ENCODE assay signal across 22 cellular contexts in the genomic region with DNA sequence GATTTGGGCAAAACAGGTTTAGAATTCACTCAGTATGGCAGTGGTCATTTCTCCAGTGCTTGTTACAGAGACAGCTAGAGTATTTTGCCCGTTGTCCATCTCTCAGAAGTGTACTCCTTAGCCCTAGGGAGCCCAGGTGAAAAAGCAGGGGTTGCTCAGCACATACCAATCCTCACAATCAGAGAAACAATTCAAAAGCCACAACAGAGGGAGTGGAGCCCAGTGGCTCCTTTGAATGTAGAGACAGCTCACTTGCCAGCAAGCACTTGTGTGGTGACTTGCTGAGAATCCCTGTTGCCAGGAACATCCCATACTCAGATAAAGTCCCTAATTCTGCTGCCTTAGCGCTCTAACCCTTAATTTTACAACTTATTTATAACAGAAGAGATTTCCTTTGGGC.
DNase-seq lines count a peak whose midpoint lies in the region; ATAC-seq, FAIRE-seq and TF ChIP-seq lines count a peak whose summit lies in the region.
"Had no signal": no experiment of that assay in that cellular context is flagged by ENCODE, and none has a peak within 500 bp of the region (broad histone marks: within the 10 kb centered on the region; RNA-seq: fewer than 3 reads in every experiment).

No MANE protein-coding gene starts in this region.

- no peaks in the 10 kb centered on the region for H3K27me3 Mint-ChIP-seq in type B pancreatic cell
- H3K27me3 Mint-ChIP-seq: IgD-negative memory B cell had no signal

- H3K4me3 Mint-ChIP-seq in type B pancreatic cell = no peak overlapping the region
- H3K4me3 Mint-ChIP-seq: CD8-positive, alpha-beta T cell; IgD-negative memory B cell had no signal

- peak; percentile 33 for DNase-seq in H7
- DNase-seq in bronchial epithelial cell (ENCODE audit: low read depth) = peak; percentile 4
- peak; percentile 92 for DNase-seq in islet precursor cell
- DNase-seq in type B pancreatic cell (ENCODE audit: extremely low spot score, unreplicated experiment) = no peak
- no peak for DNase-seq in T1000 (lab: John Stamatoyannopoulos, UW)
- DNase-seq in NCI-H2029 (lab: John Stamatoyannopoulos, UW) = no peak
- DNase-seq: Calu3; CD8-positive, alpha-beta T cell; DMS53; Karpas-422; MG63; NCI-H1048; NCI-H1436; NCI-H1930; NCI-H526 had no signal

- ATAC-seq in GM18868 (IDR thresholded peaks at IDR 0.05; ENCODE audit: unreplicated experiment) = no peak
- ATAC-seq: A549; CD8-positive, alpha-beta T cell had no signal

- no peak for FAIRE-seq in bronchial epithelial cell (lab: Jason Lieb, UNC)
- FAIRE-seq: A549, GM12892, GM18507 had no signal

- no peaks in the 10 kb centered on the region for H3K36me3 ChIP-seq in H7 (replicated peaks; ENCODE audit: control insufficient read depth, insufficient read depth, low read length)
- no peaks in the 10 kb centered on the region for H3K36me3 ChIP-seq in bronchial epithelial cell (ENCODE audit: control insufficient read depth, insufficient read depth, low read length)
- H3K36me3 ChIP-seq: HAP-1, MG63, SJSA1 had no signal

- H3K36me3 Mint-ChIP-seq in type B pancreatic cell = no peaks in the 10 kb centered on the region
- H3K36me3 Mint-ChIP-seq: CD8-positive, alpha-beta T cell; IgD-negative memory B cell had no signal

- peaks cover 5% of the 10 kb centered on the region for H3K4me1 Mint-ChIP-seq in type B pancreatic cell (ENCODE audit: unreplicated experiment)
- H3K4me1 Mint-ChIP-seq: IgD-negative memory B cell had no signal

- no peak overlapping the region for H3K4me3 ChIP-seq in H7 (ENCODE audit: insufficient read depth, low read depth, low read length)
- no peak overlapping the region for H3K4me3 ChIP-seq in bronchial epithelial cell (ENCODE audit: low read depth, low read length)
- H3K4me3 ChIP-seq: A549, HAP-1, MG63, SJSA1 had no signal

- H3K27me3 ChIP-seq in H7 (ENCODE audit: control insufficient read depth, insufficient read depth, low read length) (no peaks in the 10 kb centered on the region), bronchial epithelial cell (ENCODE audit: control insufficient read depth, insufficient read depth, low read length) (no peaks in the 10 kb centered on the region)
- H3K27me3 ChIP-seq: MG63, SJSA1 had no signal

- TF ChIP-seq CTCF in bronchial epithelial cell (IDR thresholded peaks at IDR 0.05; ENCODE audit: insufficient read depth, low read length, severe bottlenecking) (no peak), type B pancreatic cell (conservative IDR thresholded peaks at IDR 0.05) (no peak)

- peaks cover 6% of the 10 kb centered on the region for H3K9me3 Mint-ChIP-seq in type B pancreatic cell
- H3K9me3 Mint-ChIP-seq: IgD-negative memory B cell had no signal

- H3K27ac Mint-ChIP-seq in type B pancreatic cell = peak overlapping the region; percentile 65
- H3K27ac Mint-ChIP-seq: CD8-positive, alpha-beta T cell; IgD-negative memory B cell had no signal

Comparison
In these comparisons a context has a peak if more than half of its experiments do, and no peak if none do; other contexts are left out.
1. DNase-seq: peak in H7 (single experiment), bronchial epithelial cell (single experiment) and islet precursor cell (single experiment); none in type B pancreatic cell (single experiment), T1000 (single experiment) and NCI-H2029 (single experiment).